In genomic region chr16:3474870-3475269, GRCh38 we compare ENCODE assay signal across 22 cellular contexts. TPM values are rescaled to one million over a fixed set of nuclear protein-coding genes. Genes with fewer than 3 reads are reported as not detected.
"Had no signal": no experiment of that assay in that cellular context is flagged by ENCODE, and none has a peak within 500 bp of the region (broad histone marks: within the 10 kb centered on the region; RNA-seq: fewer than 3 reads in every experiment).

No MANE protein-coding gene starts in this region.

RNA-seq across cellular contexts. Expression of gene C16orf90, which starts 20.4 kb away (rescaled TPM):
- total RNA-seq: kidney; left colon; left lung; liver; lower lobe of right lung; mammary epithelial cell; mucosa of gallbladder; natural killer cell treated with Interleukin-12 subunit alpha and Interleukin-12 subunit beta and Interleukin-15 and Interleukin-18, amount 100 ng/mL, for 72 hours; omental fat pad; ovary; progenitor cell of endocrine pancreas; pulmonary artery endothelial cell; renal cortical epithelial cell; right atrium auricular region; right lobe of liver; skeletal muscle tissue; smooth muscle cell; stomach; thyroid gland; upper lobe of right lung had no signal
- polyA plus RNA-seq: immature natural killer cell, liver, mammary epithelial cell, neural cell, ovary, smooth muscle cell, stomach had no signal
